Comparison of ENCODE assay signal across 25 cellular contexts in genomic region chr6:122809671-122810070, GRCh38. TPM values are rescaled to one million over a fixed set of nuclear protein-coding genes. Genes with fewer than 3 reads are reported as not detected.
DNase-seq lines count a peak whose midpoint lies in the region; ATAC-seq, FAIRE-seq and TF ChIP-seq lines count a peak whose summit lies in the region.
"Had no signal": no experiment of that assay in that cellular context is flagged by ENCODE, and none has a peak within 500 bp of the region (broad histone marks: within the 10 kb centered on the region; RNA-seq: fewer than 3 reads in every experiment).

No MANE protein-coding gene starts in this region.

- intact Hi-C loops in A673 (cut with micrococcal nuclease; ENCODE audit: unreplicated experiment) = loop anchor here (2.0 kb wide), 1 partner anchor 29 kb away; no protein-coding TSS in a partner anchor

- H3K4me1 ChIP-seq in A673 (ENCODE audit: insufficient read depth, low read length, poor library complexity, severe bottlenecking) (peaks cover 40% of the 10 kb centered on the region), small intestine (ENCODE audit: control insufficient read depth in 2 of 2, insufficient read depth in 1 of 2, low read depth in 1 of 2, low read length in 1 of 2) (peaks cover 4 to 6% of the 10 kb centered on the region in 2 donors)
- H3K4me1 ChIP-seq: BE2C had no signal

- CTCF ChIA-PET in A673 (lab: Charles Lee) = no interaction called here

- DNase-seq in A673 (ENCODE audit: low spot score) = peak; percentile 27
- DNase-seq in SK-N-MC (ENCODE audit: low read depth, low spot score) = no peak
- DNase-seq in fibroblast of villous mesenchyme (ENCODE audit: low read depth) = peak; percentile 58
- no peak for DNase-seq in small intestine
- DNase-seq in NCI-H2081 treated with DMSO at 0.1 percent for 48 hours (lab: John Stamatoyannopoulos, UW) = no peak
- no peak for DNase-seq in NCI-H2171 (lab: John Stamatoyannopoulos, UW)
- DNase-seq: ACHN; AML-193; BE2C; Calu3; CD4-positive, alpha-beta T cell; COR-L47; DMS153; DND-41; GM23248; H7; HCEC 1CT had no signal

- no peak for ATAC-seq in HG03159 (IDR thresholded peaks at IDR 0.05; ENCODE audit: unreplicated experiment)

- H3K36me3 ChIP-seq in A673 (ENCODE audit: insufficient read depth, low read length, poor library complexity, severe bottlenecking) (peaks cover 3% of the 10 kb centered on the region), SK-N-MC (ENCODE audit: insufficient read depth, low read length) (peaks cover 7% of the 10 kb centered on the region; the same call in 1 of the 2 replicates), small intestine (ENCODE audit: control insufficient read depth in 2 of 2, insufficient read depth in 2 of 2, low read length in 2 of 2) (peaks cover 3 to 10% of the 10 kb centered on the region in 2 donors)
- H3K36me3 ChIP-seq: BE2C; BLaER1 treated with 17β-estradiol and CSF1 and Interleukin-3, amounts not matched to agents 10 nM and 100 nM had no signal

- no peak for TF ChIP-seq CTCF in A673 (conservative IDR thresholded peaks at IDR 0.05; ENCODE audit: low read depth, low read length)
- TF ChIP-seq CTCF in fibroblast of villous mesenchyme (IDR thresholded peaks at IDR 0.05; ENCODE audit: insufficient read depth, low read depth, low read length) = no peak

- no peak overlapping the region for H3K9ac ChIP-seq in SK-N-MC (ENCODE audit: insufficient read length)
- H3K9ac ChIP-seq: BLaER1 treated with 17β-estradiol and CSF1 and Interleukin-3, amounts not matched to agents 10 nM and 100 nM; GM23248 had no signal

- 88 to 93% (median 90%) methylated on average over 1 of the region's 1 CpG for WGBS in small intestine, 3 donors

- POLR2A ChIA-PET in A673 (lab: Charles Lee; ENCODE audit: low non-redundant PET) = no interaction called here

- no TSS peak for BruUV-seq in A673 (replicated peaks; lab: Mats Ljungman, UMichigan)

- H3K27ac ChIP-seq in A673 (ENCODE audit: low read depth, low read length, poor library complexity, severe bottlenecking) (peak overlapping the region; percentile 87), SK-N-MC (peak overlapping the region; percentile 11; the same call in 1 of the 2 replicates), small intestine (ENCODE audit: low read depth in 1 of 2, low read length in 1 of 2) (no peak overlapping the region)
- H3K27ac ChIP-seq: 22Rv1; BLaER1 treated with 17β-estradiol and CSF1 and Interleukin-3, amounts not matched to agents 10 nM and 100 nM; GM23248 had no signal

- H3K4me3 ChIP-seq in A673 (ENCODE audit: low read depth, low read length, poor library complexity, severe bottlenecking) (no peak overlapping the region), SK-N-MC (no peak overlapping the region), fibroblast of villous mesenchyme (ENCODE audit: low read depth, low read length) (no peak overlapping the region), small intestine (ENCODE audit: low read depth in 1 of 2, low read length in 2 of 2) (no peak overlapping the region)
- H3K4me3 ChIP-seq: BLaER1 treated with 17β-estradiol and CSF1 and Interleukin-3, amounts not matched to agents 10 nM and 100 nM; GM23248 had no signal

- peak; percentile 26 for FAIRE-seq in small intestine (lab: Jason Lieb, UNC)
- FAIRE-seq: A204.1, G401.6, GM12892, H1 had no signal

- H3K27me3 ChIP-seq in A673 (replicated peaks; ENCODE audit: insufficient read depth, low read depth, low read length, poor library complexity) = no peaks in the 10 kb centered on the region
- no peaks in the 10 kb centered on the region for H3K27me3 ChIP-seq in small intestine (ENCODE audit: control insufficient read depth in 2 of 2, insufficient read depth in 2 of 2, low read length in 2 of 2)
- H3K27me3 ChIP-seq: BE2C; BLaER1 treated with 17β-estradiol and CSF1 and Interleukin-3, amounts not matched to agents 10 nM and 100 nM had no signal

- H3K9me3 ChIP-seq in A673 (ENCODE audit: low read depth, low read length, poor library complexity, severe bottlenecking) = peaks cover 3% of the 10 kb centered on the region
- H3K9me3 ChIP-seq in SK-N-MC (ENCODE audit: low read depth, low read length) = no peaks in the 10 kb centered on the region; the same call in 1 of the 2 replicates
- H3K9me3 ChIP-seq in small intestine (ENCODE audit: control insufficient read depth, low read depth) = no peaks in the 10 kb centered on the region
- H3K9me3 ChIP-seq: BE2C; BLaER1 treated with 17β-estradiol and CSF1 and Interleukin-3, amounts not matched to agents 10 nM and 100 nM had no signal

RNA-seq across cellular contexts. Expression of gene SMPDL3A, which starts 20.6 kb away (rescaled TPM):
- 10.3 and 12.4 TPM in 2 replicates for total RNA-seq in A673 (2021)
- 13.4 and 21.3 TPM in 2 replicates for total RNA-seq in fibroblast of villous mesenchyme
- polyA plus RNA-seq in small intestine = 10 to 100 TPM; 21.0 to 72.1 (median 65.3) TPM

RNA-seq across cellular contexts. Expression of gene FABP7, which starts 30.2 kb away (rescaled TPM):
- 1.2 and 1.4 TPM in 2 replicates for total RNA-seq in A673 (2021)
- not detected in 2 replicates for total RNA-seq in fibroblast of villous mesenchyme
- 1 to 10 TPM in 1 of 3 donors, under 1 TPM in 1, not detected in 1; 0.67 to 1.6 TPM for polyA plus RNA-seq in small intestine
- total RNA-seq: Calu3; CD4-positive, alpha-beta T cell; GM23248 had no signal
- polyA plus RNA-seq: CD14-positive monocyte, GM23248 had no signal

Comparison
In these comparisons a context has a peak if more than half of its experiments do, and no peak if none do; other contexts are left out.
1. DNase-seq: peak in A673 (single experiment) and fibroblast of villous mesenchyme (single experiment); none in SK-N-MC (single experiment), small intestine (single experiment), NCI-H2081 treated with DMSO at 0.1 percent for 48 hours (single experiment) and NCI-H2171 (single experiment).
2. H3K27ac ChIP-seq: peak in A673 (single experiment) and SK-N-MC (single experiment); none in small intestine (0 of 2).